Comparison of ENCODE assay signal across 8 cellular contexts in the genomic region with DNA sequence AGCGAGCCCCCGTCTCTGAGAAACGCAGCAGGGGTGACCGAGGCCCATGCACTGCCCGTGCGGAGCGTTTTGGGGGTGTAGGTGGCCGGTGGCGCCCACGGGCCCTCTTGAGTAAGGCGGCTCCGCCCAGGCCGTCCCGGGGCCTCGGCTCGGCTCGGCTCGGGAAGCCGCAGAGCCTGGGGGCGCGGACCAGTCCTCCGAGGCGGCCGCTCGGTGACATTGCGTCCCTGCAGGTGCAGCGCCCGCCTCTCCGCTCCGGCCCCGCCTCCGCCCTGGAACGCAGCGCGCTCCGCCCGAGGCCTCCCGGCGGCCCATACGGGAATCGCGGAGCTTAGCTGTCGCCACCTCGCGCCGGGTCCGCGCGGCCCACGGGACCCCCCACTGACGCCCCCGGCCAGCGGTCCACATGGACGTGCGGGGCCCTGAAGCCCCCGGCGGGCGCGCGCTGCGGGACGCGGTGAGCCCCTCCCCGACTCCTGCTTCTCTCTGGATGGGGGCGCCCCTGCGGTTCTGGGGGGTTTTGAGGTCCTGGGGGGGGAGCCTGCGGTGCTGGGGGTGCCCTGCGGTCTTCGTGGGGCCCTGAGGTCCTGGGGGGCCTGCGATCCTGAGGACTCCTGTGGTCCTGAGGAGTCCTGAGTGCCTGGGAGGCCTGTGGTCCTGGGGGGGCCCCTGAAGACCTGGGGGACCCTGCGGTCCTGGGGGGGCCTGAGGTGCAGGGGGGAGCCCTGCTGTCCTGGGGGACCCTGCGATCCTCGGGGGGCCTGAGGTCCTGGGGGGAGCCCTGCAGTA. TPM values are rescaled to one million over a fixed set of nuclear protein-coding genes. Genes with fewer than 3 reads are reported as not detected.
DNase-seq lines count a peak whose midpoint lies in the region; ATAC-seq and TF ChIP-seq lines count a peak whose summit lies in the region.

TSS of gene HSBP1L1 (plus strand) at position 314 of the 789 bp plus-strand sequence. CDS start at position 407, 93 bp downstream.

- H3K79me2 ChIP-seq in PC-9 (ENCODE audit: low read depth), result peaks cover 41% of the 10 kb centered on the region

- H3K4me1 ChIP-seq in PC-9 (replicated peaks; ENCODE audit: insufficient read depth), result peaks cover 45% of the 10 kb centered on the region

- no peaks in the 10 kb centered on the region for H3K9me3 ChIP-seq in PC-9 (ENCODE audit: insufficient read depth, low read depth)

- TF ChIP-seq CTCF in AG10803 (conservative IDR thresholded peaks at IDR 0.05; ENCODE audit: low read length) (peak; percentile 29; the same call in 1 of the 2 replicates), PC-9 (conservative IDR thresholded peaks at IDR 0.05) (no peak; the same call in 1 of the 2 replicates), osteocyte (IDR thresholded peaks at IDR 0.05) (peak; percentile 23)

- POLR2A ChIA-PET in PC-9 (lab: Charles Lee; ENCODE audit: unreplicated experiment), result no interaction called here

- H3K27ac Mint-ChIP-seq in activated naive CD4-positive, alpha-beta T cell treated with anti-CD3 and anti-CD28 coated beads for 36 hours, result peak within 1 kb of the TSS; percentile 80
- H3K27ac Mint-ChIP-seq in osteocyte (ENCODE audit: unreplicated experiment), result peak within 1 kb of the TSS; percentile 52

- peaks cover 23% of the 10 kb centered on the region for H3K4me1 Mint-ChIP-seq in activated naive CD4-positive, alpha-beta T cell treated with anti-CD3 and anti-CD28 coated beads for 36 hours (ENCODE audit: low read depth)
- H3K4me1 Mint-ChIP-seq in osteocyte (ENCODE audit: unreplicated experiment), result peaks cover 15% of the 10 kb centered on the region

- H3K9me3 Mint-ChIP-seq in activated naive CD4-positive, alpha-beta T cell treated with anti-CD3 and anti-CD28 coated beads for 36 hours, result no peaks in the 10 kb centered on the region
- H3K9me3 Mint-ChIP-seq in osteocyte (ENCODE audit: unreplicated experiment), result no peaks in the 10 kb centered on the region

- H3K36me3 ChIP-seq in PC-9 (ENCODE audit: low read depth), result peaks cover 4% of the 10 kb centered on the region; the same call in 1 of the 2 replicates

- no peaks in the 10 kb centered on the region for H3K27me3 Mint-ChIP-seq in activated naive CD4-positive, alpha-beta T cell treated with anti-CD3 and anti-CD28 coated beads for 36 hours (ENCODE audit: low read depth)
- H3K27me3 Mint-ChIP-seq in osteocyte (ENCODE audit: unreplicated experiment), result no peaks in the 10 kb centered on the region

- peak; percentile 57 for ATAC-seq in GM18868 (IDR thresholded peaks at IDR 0.05; ENCODE audit: unreplicated experiment)
- peak; percentile 71 for ATAC-seq in HG03097 (IDR thresholded peaks at IDR 0.05; ENCODE audit: low FRiP score, unreplicated experiment)

- peak within 1 kb of the TSS; percentile 71 for H3K4me3 Mint-ChIP-seq in activated naive CD4-positive, alpha-beta T cell treated with anti-CD3 and anti-CD28 coated beads for 36 hours
- H3K4me3 Mint-ChIP-seq in osteocyte (ENCODE audit: unreplicated experiment), result peak within 1 kb of the TSS; percentile 57

- H3K4me3 ChIP-seq in AG10803 (ENCODE audit: low read length), result peak within 1 kb of the TSS; percentile 74
- peak within 1 kb of the TSS; percentile 72 for H3K4me3 ChIP-seq in PC-9

- peaks cover 44% of the 10 kb centered on the region for H3F3A ChIP-seq in PC-9 (ENCODE audit: insufficient read depth, low read depth)

- CTCF ChIA-PET in PC-9 (lab: Charles Lee), result no interaction called here
- CTCF ChIA-PET in activated naive CD4-positive, alpha-beta T cell treated with anti-CD3 and anti-CD28 coated beads for 36 hours (lab: Charles Lee), result interaction anchor here (0.6 to 1.0 kb wide), 3 partner anchors 20 to 124 kb away, joined by 3 to 5 read pairs (median 4); no protein-coding TSS in a partner anchor

- BruUV-seq in PC-9 (replicated peaks; lab: Mats Ljungman, UMichigan), result no TSS peak

- peaks cover 4% of the 10 kb centered on the region for H3K36me3 Mint-ChIP-seq in activated naive CD4-positive, alpha-beta T cell treated with anti-CD3 and anti-CD28 coated beads for 36 hours (ENCODE audit: low read depth)
- H3K36me3 Mint-ChIP-seq in osteocyte (ENCODE audit: unreplicated experiment), result no peaks in the 10 kb centered on the region

- peak within 1 kb of the TSS; percentile 84 for H3K27ac ChIP-seq in PC-9

- DNase-seq in AG10803 (ENCODE audit: low read depth) (peak; percentile 42), PC-9 (peak; percentile 67 to 78), germinal center (ENCODE audit: low spot score) (peak; percentile 81), osteocyte (ENCODE audit: extremely low spot score, unreplicated experiment) (no peak), KG1 (lab: John Stamatoyannopoulos, UW) (no peak)
- peak; percentile 78 for DNase-seq in activated naive CD4-positive, alpha-beta T cell treated with anti-CD3 and anti-CD28 coated beads for 36 hours

- intact Hi-C loops in PC-9 (cut with micrococcal nuclease; ENCODE audit: unreplicated experiment), result loop anchor here (2.0 to 5.0 kb wide), 2 partner anchors 172 to 284 kb away; no protein-coding TSS in a partner anchor
- intact Hi-C loops in activated naive CD4-positive, alpha-beta T cell treated with anti-CD3 and anti-CD28 coated beads for 36 hours (cut with micrococcal nuclease), result loop anchor here (1.0 to 5.0 kb wide), 4 partner anchors 13 to 286 kb away; partner anchors contain the start of genes CTDP1, KCNG2, SLC66A2 and TXNL4A

- peak within 1 kb of the TSS; percentile 95 for H3K4me2 ChIP-seq in PC-9

- no peaks in the 10 kb centered on the region for H3K27me3 ChIP-seq in PC-9 (ENCODE audit: insufficient read depth, low read depth)

- H3K9me2 ChIP-seq in PC-9 (ENCODE audit: insufficient read depth), result no peaks in the 10 kb centered on the region

- H2AFZ ChIP-seq in PC-9, result peak within 1 kb of the TSS; percentile 79

- H4K20me1 ChIP-seq in PC-9 (ENCODE audit: insufficient read depth), result peaks cover 13% of the 10 kb centered on the region

RNA-seq across cellular contexts. Expression of gene HSBP1L1, which starts in this region (rescaled TPM):
- total RNA-seq in PC-9 (2021) (32.6 and 41.5 TPM in 2 replicates), osteocyte (1.6 and 2.0 TPM in 2 replicates)
- 10 to 100 TPM; 14.2 to 14.8 TPM for total RNA-seq in activated naive CD4-positive, alpha-beta T cell treated with anti-CD3 and anti-CD28 coated beads for 36 hours

Comparison
In these comparisons a context has a peak if more than half of its experiments do, and no peak if none do; other contexts are left out.
1. DNase-seq: peak in AG10803 (single experiment), PC-9 (2 of 2), activated naive CD4-positive, alpha-beta T cell treated with anti-CD3 and anti-CD28 coated beads for 36 hours (single experiment) and germinal center (single experiment); none in osteocyte (single experiment) and KG1 (single experiment).